ENCODE assay signal across 7 cellular contexts in genomic region chr10:54137396-54137795, GRCh38.
"Had no signal": no experiment of that assay in that cellular context is flagged by ENCODE, and none has a peak within 500 bp of the region (broad histone marks: within the 10 kb centered on the region; RNA-seq: fewer than 3 reads in every experiment).

No MANE protein-coding gene starts in this region.

- FAIRE-seq: G401.6, GM12891, GM12892, GM18507, GM19239 had no signal

- DNase-seq: GDM1, GF-D8 had no signal
